Comparison of ENCODE assay signal across 1 cellular context in genomic region chr6:152595507-152595906, GRCh38.
TF ChIP-seq lines count a peak whose summit lies in the region.

No MANE protein-coding gene starts in this region.

TF ChIP-seq in GM23338, 12 proteins besides CTCF, POLR2A, EP300 and RAD21 (continued from another document):
- no peak for TF ChIP-seq ZNF331 (CRISPR knock-in tag; IDR thresholded peaks at IDR 0.05; ENCODE audit: low read depth)
- TF ChIP-seq ZNF114 (CRISPR knock-in tag; IDR thresholded peaks at IDR 0.05), result no peak
- TF ChIP-seq EZH2 (IDR thresholded peaks at IDR 0.05; ENCODE audit: low read depth, unreplicated experiment), result no peak
- TF ChIP-seq JUNB (IDR thresholded peaks at IDR 0.05; ENCODE audit: unreplicated experiment), result no peak
